In the genomic region with DNA sequence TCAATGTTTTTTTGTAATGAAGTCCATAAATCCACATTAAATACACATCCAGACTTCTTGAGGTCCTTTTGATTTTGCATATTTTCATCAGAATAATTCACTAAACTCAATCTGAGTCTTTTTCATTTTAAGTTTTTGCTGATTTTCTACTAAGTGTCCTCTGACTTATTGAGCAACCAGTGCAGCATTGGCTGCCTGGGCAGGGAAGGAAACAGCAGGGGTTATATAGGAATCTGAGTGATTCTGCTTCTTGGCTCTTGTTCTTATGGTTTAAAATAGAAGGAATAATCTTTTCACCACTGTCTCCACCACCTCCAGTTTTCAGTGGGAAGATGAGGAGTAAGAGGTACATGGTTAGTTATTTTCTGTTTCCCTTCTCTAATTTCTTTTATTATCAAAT, we compare ENCODE assay signal across 16 cellular contexts.
DNase-seq lines count a peak whose midpoint lies in the region; ATAC-seq, FAIRE-seq and TF ChIP-seq lines count a peak whose summit lies in the region.
"Had no signal": no experiment of that assay in that cellular context is flagged by ENCODE, and none has a peak within 500 bp of the region (broad histone marks: within the 10 kb centered on the region; RNA-seq: fewer than 3 reads in every experiment).

No MANE protein-coding gene starts in this region.

- DNase-seq in H54 (ENCODE audit: insufficient read length, low spot score) = no peak
- peak; percentile 22 for DNase-seq in astrocyte (ENCODE audit: low read depth)
- peak; percentile 35 for DNase-seq in fibroblast of mammary gland (ENCODE audit: low read depth)
- DNase-seq in smooth muscle cell of the brain vasculature (ENCODE audit: low read depth, low spot score) = peak; percentile 10
- DNase-seq in HK-2 (ENCODE audit: unreplicated experiment) = no peak
- no peak for DNase-seq in activated CD8-positive, alpha-beta T cell treated with anti-CD3 and anti-CD28 coated beads, Interleukin-2, amount 10 ng/mL, durations not matched to agents 7 days and 5 days
- no peak for DNase-seq in NCI-H1436 treated with DMSO at 0.1 percent for 48 hours (lab: John Stamatoyannopoulos, UW)
- DNase-seq: CD4-positive, CD25-positive, alpha-beta regulatory T cell; DMS53; NCI-H1092; NCI-H2227 treated with DMSO at 0.1 percent for 48 hours; NCI-H524 treated with DMSO at 0.1 percent for 48 hours had no signal

- H3K36me3 ChIP-seq in astrocyte (ENCODE audit: insufficient read depth, low read length) = no peaks in the 10 kb centered on the region

- TF ChIP-seq CTCF in astrocyte (IDR thresholded peaks at IDR 0.05; ENCODE audit: insufficient read depth, low read depth, low read length) (no peak), fibroblast of mammary gland (conservative IDR thresholded peaks at IDR 0.05; ENCODE audit: control insufficient read depth, insufficient read depth, low read depth, low read length) (no peak)

- POLR2A ChIA-PET in activated CD8-positive, alpha-beta T cell treated with anti-CD3 and anti-CD28 coated beads, Interleukin-2, amount 10 ng/mL, durations not matched to agents 7 days and 5 days (lab: Charles Lee) = no interaction called here

- no peaks in the 10 kb centered on the region for H4K20me1 ChIP-seq in astrocyte (ENCODE audit: insufficient read depth, low read length)

- no peak for ATAC-seq in activated CD8-positive, alpha-beta T cell treated with anti-CD3 and anti-CD28 coated beads, Interleukin-2, amount 10 ng/mL, durations not matched to agents 7 days and 5 days
- ATAC-seq: HCT116, HepG2 had no signal

- no peak overlapping the region for H3K9ac ChIP-seq in astrocyte (ENCODE audit: low read length)
- H3K9ac ChIP-seq: KMS-11 had no signal

- H3K27ac ChIP-seq in astrocyte (ENCODE audit: low read depth, low read length) = no peak overlapping the region
- H3K27ac ChIP-seq: KMS-11 had no signal

- FAIRE-seq in H54 (lab: Jason Lieb, UNC) (peak; percentile 11), astrocyte (lab: Jason Lieb, UNC) (no peak)
- FAIRE-seq: HepG2 had no signal

- peaks cover 3% of the 10 kb centered on the region for H3K4me1 Mint-ChIP-seq in astrocyte (ENCODE audit: low read depth, unreplicated experiment)
- H3K4me1 Mint-ChIP-seq in activated CD8-positive, alpha-beta T cell treated with anti-CD3 and anti-CD28 coated beads, Interleukin-2, amount 10 ng/mL, durations not matched to agents 7 days and 5 days (ENCODE audit: low read depth) = no peaks in the 10 kb centered on the region
- H3K4me1 Mint-ChIP-seq: B cell; CD4-positive, CD25-positive, alpha-beta regulatory T cell had no signal

- no peaks in the 10 kb centered on the region for H3K36me3 Mint-ChIP-seq in astrocyte (ENCODE audit: low read depth, unreplicated experiment)
- H3K36me3 Mint-ChIP-seq in activated CD8-positive, alpha-beta T cell treated with anti-CD3 and anti-CD28 coated beads, Interleukin-2, amount 10 ng/mL, durations not matched to agents 7 days and 5 days (ENCODE audit: low read depth) = no peaks in the 10 kb centered on the region
- H3K36me3 Mint-ChIP-seq: CD4-positive, CD25-positive, alpha-beta regulatory T cell had no signal

- H3K4me2 ChIP-seq in astrocyte (ENCODE audit: low read length) = no peak overlapping the region
- H3K4me2 ChIP-seq: KMS-11 had no signal

- H3K27me3 Mint-ChIP-seq in astrocyte (ENCODE audit: low read depth, unreplicated experiment) = no peaks in the 10 kb centered on the region
- H3K27me3 Mint-ChIP-seq in activated CD8-positive, alpha-beta T cell treated with anti-CD3 and anti-CD28 coated beads, Interleukin-2, amount 10 ng/mL, durations not matched to agents 7 days and 5 days (ENCODE audit: low read depth) = no peaks in the 10 kb centered on the region
- H3K27me3 Mint-ChIP-seq: B cell; CD4-positive, CD25-positive, alpha-beta regulatory T cell had no signal

- no peaks in the 10 kb centered on the region for H3K9me3 ChIP-seq in astrocyte (ENCODE audit: insufficient read depth, low read depth, low read length)

- H3K9me3 Mint-ChIP-seq in astrocyte (ENCODE audit: unreplicated experiment) = peaks cover under 1% of the 10 kb centered on the region
- H3K9me3 Mint-ChIP-seq in activated CD8-positive, alpha-beta T cell treated with anti-CD3 and anti-CD28 coated beads, Interleukin-2, amount 10 ng/mL, durations not matched to agents 7 days and 5 days (ENCODE audit: insufficient read depth) = no peaks in the 10 kb centered on the region
- H3K9me3 Mint-ChIP-seq: CD4-positive, CD25-positive, alpha-beta regulatory T cell had no signal

- CTCF ChIA-PET in activated CD8-positive, alpha-beta T cell treated with anti-CD3 and anti-CD28 coated beads, Interleukin-2, amount 10 ng/mL, durations not matched to agents 7 days and 5 days (lab: Charles Lee) = no interaction called here

- H3K27ac Mint-ChIP-seq in astrocyte (ENCODE audit: unreplicated experiment) = no peak overlapping the region
- no peak overlapping the region for H3K27ac Mint-ChIP-seq in activated CD8-positive, alpha-beta T cell treated with anti-CD3 and anti-CD28 coated beads, Interleukin-2, amount 10 ng/mL, durations not matched to agents 7 days and 5 days
- H3K27ac Mint-ChIP-seq: B cell; CD4-positive, CD25-positive, alpha-beta regulatory T cell had no signal

- no peak overlapping the region for H2AFZ ChIP-seq in astrocyte (ENCODE audit: low read depth, low read length)

- no peaks in the 10 kb centered on the region for H3K4me1 ChIP-seq in astrocyte (ENCODE audit: insufficient read depth, low read length)

- TF ChIP-seq POLR2A in H54 (IDR thresholded peaks at IDR 0.05; ENCODE audit: low read depth, low read length) = no peak

- no peak overlapping the region for H3K4me3 Mint-ChIP-seq in astrocyte (ENCODE audit: unreplicated experiment)
- no peak overlapping the region for H3K4me3 Mint-ChIP-seq in activated CD8-positive, alpha-beta T cell treated with anti-CD3 and anti-CD28 coated beads, Interleukin-2, amount 10 ng/mL, durations not matched to agents 7 days and 5 days
- H3K4me3 Mint-ChIP-seq: B cell; CD4-positive, CD25-positive, alpha-beta regulatory T cell had no signal

- no peaks in the 10 kb centered on the region for H3K79me2 ChIP-seq in astrocyte (ENCODE audit: insufficient read depth, low read length)

- H3K4me3 ChIP-seq in astrocyte (ENCODE audit: insufficient read depth, low read depth, low read length) (no peak overlapping the region), fibroblast of mammary gland (ENCODE audit: control insufficient read depth, low read depth, low read length) (no peak overlapping the region)

- H3K27me3 ChIP-seq in astrocyte (ENCODE audit: insufficient read depth, low read length) = no peaks in the 10 kb centered on the region

Comparison
In these comparisons a context has a peak if more than half of its experiments do, and no peak if none do; other contexts are left out.
1. DNase-seq: peak in astrocyte (single experiment), fibroblast of mammary gland (single experiment) and smooth muscle cell of the brain vasculature (single experiment); none in H54 (single experiment), HK-2 (single experiment), activated CD8-positive, alpha-beta T cell treated with anti-CD3 and anti-CD28 coated beads, Interleukin-2, amount 10 ng/mL, durations not matched to agents 7 days and 5 days (single experiment) and NCI-H1436 treated with DMSO at 0.1 percent for 48 hours (single experiment).